ENCODE assay signal across 8 cellular contexts in genomic region chr3:10292505-10293419, GRCh38.
DNase-seq lines count a peak whose midpoint lies in the region; ATAC-seq lines count a peak whose summit lies in the region.

TSS of gene GHRL (minus strand) at chr3:10292947. CDS start at chr3:10290180, 2,767 bp downstream.

- intact Hi-C loops in dendritic cell treated with granulocyte-macrophage colony-stimulating factor and Interleukin-4, amounts not matched to agents 40 ng/mL and 50 ng/mL, for 4 days (cut with micrococcal nuclease): no loop called here

- H3K4me3 Mint-ChIP-seq in dendritic cell treated with granulocyte-macrophage colony-stimulating factor and Interleukin-4, amounts not matched to agents 40 ng/mL and 50 ng/mL, for 4 days: peak within 1 kb of the TSS; percentile 35

- peak; percentile 84 for DNase-seq in CMK (ENCODE audit: low read depth)
- no peak for DNase-seq in stimulated activated CD4-positive, alpha-beta T cell treated with anti-CD3 and anti-CD28 coated beads, Interleukin-2, amount 100 ng/mL, for 24 hours
- DNase-seq in NCI-H345 treated with DMSO at 0.1 percent for 48 hours (lab: John Stamatoyannopoulos, UW; ENCODE audit: unreplicated experiment): no peak
- DNase-seq in iPS-NIHi7 (ENCODE audit: extremely low spot score): no peak
- DNase-seq in central memory CD4-positive, alpha-beta T cell: no peak

- H3K27ac Mint-ChIP-seq in dendritic cell treated with granulocyte-macrophage colony-stimulating factor and Interleukin-4, amounts not matched to agents 40 ng/mL and 50 ng/mL, for 4 days: peak within 1 kb of the TSS; percentile 76

- peaks cover 34% of the 10 kb centered on the region for H3K4me1 Mint-ChIP-seq in dendritic cell treated with granulocyte-macrophage colony-stimulating factor and Interleukin-4, amounts not matched to agents 40 ng/mL and 50 ng/mL, for 4 days (ENCODE audit: low read depth)

- no peaks in the 10 kb centered on the region for H3K9me3 Mint-ChIP-seq in dendritic cell treated with granulocyte-macrophage colony-stimulating factor and Interleukin-4, amounts not matched to agents 40 ng/mL and 50 ng/mL, for 4 days

- H3K36me3 Mint-ChIP-seq in dendritic cell treated with granulocyte-macrophage colony-stimulating factor and Interleukin-4, amounts not matched to agents 40 ng/mL and 50 ng/mL, for 4 days (ENCODE audit: low read depth): peaks cover 64% of the 10 kb centered on the region

- no peaks in the 10 kb centered on the region for H3K27me3 Mint-ChIP-seq in dendritic cell treated with granulocyte-macrophage colony-stimulating factor and Interleukin-4, amounts not matched to agents 40 ng/mL and 50 ng/mL, for 4 days

- ATAC-seq in GM19397 (IDR thresholded peaks at IDR 0.05; ENCODE audit: unreplicated experiment): peak; percentile 77
- peak; percentile 79 for ATAC-seq in HG03457 (IDR thresholded peaks at IDR 0.05; ENCODE audit: unreplicated experiment)
